In the genomic region with DNA sequence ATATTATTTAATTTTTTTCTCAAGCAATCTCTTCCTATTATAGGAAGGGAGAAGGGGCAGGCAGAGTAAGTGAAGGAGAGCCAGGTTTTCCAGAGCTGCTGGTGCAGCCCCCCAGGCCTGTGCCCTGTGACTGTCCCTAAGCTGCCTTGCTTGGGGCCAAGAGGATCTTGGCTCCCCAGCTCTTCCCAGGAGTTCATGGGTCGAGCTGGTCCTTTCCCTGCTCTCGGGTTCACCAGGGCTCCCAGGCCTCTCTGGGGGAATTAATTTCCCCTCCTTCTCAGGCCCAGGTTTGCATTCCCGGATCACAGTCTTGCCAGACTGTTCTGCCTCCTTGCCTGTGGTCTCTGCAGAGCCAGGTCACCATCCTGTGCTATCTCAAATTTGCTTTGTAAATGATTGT, we compare ENCODE assay signal across 22 cellular contexts. TPM values are rescaled to one million over a fixed set of nuclear protein-coding genes. Genes with fewer than 3 reads are reported as not detected.
DNase-seq lines count a peak whose midpoint lies in the region; ATAC-seq and TF ChIP-seq lines count a peak whose summit lies in the region.
"Had no signal": no experiment of that assay in that cellular context is flagged by ENCODE, and none has a peak within 500 bp of the region (broad histone marks: within the 10 kb centered on the region; RNA-seq: fewer than 3 reads in every experiment).

No MANE protein-coding gene starts in this region.

- H3K4me1 ChIP-seq in DOHH2 (ENCODE audit: control insufficient read depth, low read length): peaks cover 59% of the 10 kb centered on the region
- peaks cover 68% of the 10 kb centered on the region for H3K4me1 ChIP-seq in OCI-LY1 (ENCODE audit: insufficient read depth, low read length, severe bottlenecking)
- H3K4me1 ChIP-seq in sigmoid colon: no peaks in the 10 kb centered on the region
- H3K4me1 ChIP-seq: A549, BE2C, HAP-1 had no signal

- H3K79me2 ChIP-seq in DOHH2 (ENCODE audit: control insufficient read depth, low read length): no peaks in the 10 kb centered on the region
- no peaks in the 10 kb centered on the region for H3K79me2 ChIP-seq in OCI-LY1 (ENCODE audit: insufficient read depth, low read length)

- TF ChIP-seq EP300 in sigmoid colon (IDR thresholded peaks at IDR 0.05): no peak

- H3K36me3 Mint-ChIP-seq in nephron progenitor cell (ENCODE audit: low read depth): no peaks in the 10 kb centered on the region
- H3K36me3 Mint-ChIP-seq in stimulated activated naive B cell treated with anti-CD40 and anti-IgM and Interleukin-4, amounts not matched to agents 10 μg/mL and 1 μg/mL and 100 μg/mL, for 72 hours: no peaks in the 10 kb centered on the region
- H3K36me3 Mint-ChIP-seq: CD8-positive, alpha-beta memory T cell had no signal

- peak overlapping the region; percentile 61 for H3K27ac Mint-ChIP-seq in nephron progenitor cell
- H3K27ac Mint-ChIP-seq in stimulated activated naive B cell treated with anti-CD40 and anti-IgM and Interleukin-4, amounts not matched to agents 10 μg/mL and 1 μg/mL and 100 μg/mL, for 72 hours: peak overlapping the region; percentile 17
- H3K27ac Mint-ChIP-seq: CD4-positive, alpha-beta T cell; CD8-positive, alpha-beta memory T cell; HFFc6 had no signal

- no peak for ATAC-seq in stimulated activated naive B cell treated with anti-CD40 and anti-IgM and Interleukin-4, amounts not matched to agents 10 μg/mL and 1 μg/mL and 100 μg/mL, for 72 hours (replicated peaks)
- ATAC-seq: A549 had no signal

- intact Hi-C loops in sigmoid colon (cut with DNase I): no loop called here

- H3F3A ChIP-seq in DOHH2 (ENCODE audit: control insufficient read depth, insufficient read depth) (peaks cover 9% of the 10 kb centered on the region; the same call in 1 of the 2 replicates), OCI-LY1 (ENCODE audit: insufficient read depth, low read length) (no peaks in the 10 kb centered on the region)

- H3K9me2 ChIP-seq in DOHH2 (replicated peaks; ENCODE audit: control insufficient read depth, low read length): no peaks in the 10 kb centered on the region
- H3K9me2 ChIP-seq in OCI-LY1 (ENCODE audit: low read depth, low read length): no peaks in the 10 kb centered on the region

- H3K27me3 ChIP-seq in DOHH2 (ENCODE audit: control insufficient read depth, low read length) (no peaks in the 10 kb centered on the region), OCI-LY1 (ENCODE audit: insufficient read depth, low read length) (no peaks in the 10 kb centered on the region), sigmoid colon (no peaks in the 10 kb centered on the region)
- H3K27me3 ChIP-seq: BE2C had no signal

- H2AFZ ChIP-seq in OCI-LY1 (ENCODE audit: low read length): no peak overlapping the region

- TF ChIP-seq CTCF in DOHH2 (IDR thresholded peaks at IDR 0.05; ENCODE audit: low read depth, low read length, poor library complexity, severe bottlenecking) (no peak), OCI-LY1 (IDR thresholded peaks at IDR 0.05; ENCODE audit: low read length) (no peak), nephron progenitor cell (IDR thresholded peaks at IDR 0.05) (no peak), sigmoid colon (IDR thresholded peaks at IDR 0.05) (no peak)

- H3K27me3 Mint-ChIP-seq in nephron progenitor cell (ENCODE audit: low read depth, poor library complexity): peaks cover 3% of the 10 kb centered on the region
- H3K27me3 Mint-ChIP-seq in stimulated activated naive B cell treated with anti-CD40 and anti-IgM and Interleukin-4, amounts not matched to agents 10 μg/mL and 1 μg/mL and 100 μg/mL, for 72 hours: no peaks in the 10 kb centered on the region
- H3K27me3 Mint-ChIP-seq: CD4-positive, alpha-beta T cell had no signal

- H3K27ac ChIP-seq in DOHH2 (ENCODE audit: low read depth, low read length): no peak overlapping the region
- H3K27ac ChIP-seq in OCI-LY1 (ENCODE audit: low read depth, low read length, poor library complexity, severe bottlenecking): peak overlapping the region; percentile 14
- H3K27ac ChIP-seq in sigmoid colon: no peak overlapping the region
- H3K27ac ChIP-seq: A549 had no signal

- no peak overlapping the region for H3K9ac ChIP-seq in OCI-LY1 (ENCODE audit: low read length)
- H3K9ac ChIP-seq: BLaER1 treated with 17β-estradiol and CSF1 and Interleukin-3, amounts not matched to agents 10 nM and 100 nM had no signal

- WGBS in sigmoid colon, 2 donors: 80 to 92% methylated on average over 3 of the region's 3 CpGs

- H3K4me3 ChIP-seq in DOHH2 (ENCODE audit: low read length) (peak overlapping the region; percentile 12; the same call in 1 of the 2 replicates), OCI-LY1 (ENCODE audit: low read depth, low read length, poor library complexity, severe bottlenecking) (no peak overlapping the region), sigmoid colon (no peak overlapping the region)
- H3K4me3 ChIP-seq: A549; BLaER1 treated with 17β-estradiol and CSF1 and Interleukin-3, amounts not matched to agents 10 nM and 100 nM; HAP-1 had no signal

- H3K4me3 Mint-ChIP-seq in nephron progenitor cell: no peak overlapping the region
- no peak overlapping the region for H3K4me3 Mint-ChIP-seq in stimulated activated naive B cell treated with anti-CD40 and anti-IgM and Interleukin-4, amounts not matched to agents 10 μg/mL and 1 μg/mL and 100 μg/mL, for 72 hours
- H3K4me3 Mint-ChIP-seq: CD14-positive monocyte; CD4-positive, alpha-beta T cell; CD8-positive, alpha-beta memory T cell; HFFc6 had no signal

- DNase-seq in nephron progenitor cell (no peak), germinal center (ENCODE audit: low spot score) (no peak), sigmoid colon (no peak), SHP77 treated with DMSO at 0.1 percent for 48 hours (lab: John Stamatoyannopoulos, UW) (no peak)
- DNase-seq in stimulated activated naive B cell treated with anti-CD40 and anti-IgM and Interleukin-4, amounts not matched to agents 10 μg/mL and 1 μg/mL and 100 μg/mL, for 72 hours: no peak
- DNase-seq: 8988T; ACHN; AML-193; BE2C; CD4-positive, alpha-beta T cell; CD8-positive, alpha-beta memory T cell; DMS 273 treated with DMSO at 0.1 percent for 48 hours; DMS79; GF-D8; GOT3; HFFc6 had no signal

- H3K9me3 Mint-ChIP-seq in nephron progenitor cell: no peaks in the 10 kb centered on the region
- H3K9me3 Mint-ChIP-seq in stimulated activated naive B cell treated with anti-CD40 and anti-IgM and Interleukin-4, amounts not matched to agents 10 μg/mL and 1 μg/mL and 100 μg/mL, for 72 hours: no peaks in the 10 kb centered on the region
- H3K9me3 Mint-ChIP-seq: CD4-positive, alpha-beta T cell; CD8-positive, alpha-beta memory T cell; HFFc6 had no signal

- H4K20me1 ChIP-seq in DOHH2 (ENCODE audit: control insufficient read depth, insufficient read depth, low read depth, low read length): no peaks in the 10 kb centered on the region
- H4K20me1 ChIP-seq in OCI-LY1 (ENCODE audit: insufficient read depth, low read length): no peaks in the 10 kb centered on the region
- H4K20me1 ChIP-seq: BLaER1 treated with 17β-estradiol and CSF1 and Interleukin-3, amounts not matched to agents 10 nM and 100 nM had no signal

- H3K36me3 ChIP-seq in DOHH2 (ENCODE audit: control insufficient read depth, low read length): no peaks in the 10 kb centered on the region
- no peaks in the 10 kb centered on the region for H3K36me3 ChIP-seq in OCI-LY1 (ENCODE audit: insufficient read depth, low read length)
- H3K36me3 ChIP-seq in sigmoid colon: no peaks in the 10 kb centered on the region
- H3K36me3 ChIP-seq: BE2C; BLaER1 treated with 17β-estradiol and CSF1 and Interleukin-3, amounts not matched to agents 10 nM and 100 nM; HAP-1 had no signal

- H3K9me3 ChIP-seq in DOHH2 (ENCODE audit: control insufficient read depth, insufficient read depth, low read length) (no peaks in the 10 kb centered on the region), OCI-LY1 (ENCODE audit: low read length) (no peaks in the 10 kb centered on the region), sigmoid colon (no peaks in the 10 kb centered on the region)
- H3K9me3 ChIP-seq: A549; BE2C; BLaER1 treated with 17β-estradiol and CSF1 and Interleukin-3, amounts not matched to agents 10 nM and 100 nM; HAP-1 had no signal

- TF ChIP-seq POLR2A in sigmoid colon (IDR thresholded peaks at IDR 0.05): no peak

- H3K4me2 ChIP-seq in DOHH2 (ENCODE audit: low read length): peak overlapping the region; percentile 70
- no peak overlapping the region for H3K4me2 ChIP-seq in OCI-LY1 (ENCODE audit: low read length)
- H3K4me2 ChIP-seq: A549; BLaER1 treated with 17β-estradiol and CSF1 and Interleukin-3, amounts not matched to agents 10 nM and 100 nM had no signal

- H3K4me1 Mint-ChIP-seq in nephron progenitor cell: peaks cover 8% of the 10 kb centered on the region
- peaks cover 23 to 56% of the 10 kb centered on the region in 2 donors for H3K4me1 Mint-ChIP-seq in stimulated activated naive B cell treated with anti-CD40 and anti-IgM and Interleukin-4, amounts not matched to agents 10 μg/mL and 1 μg/mL and 100 μg/mL, for 72 hours

RNA-seq across cellular contexts. Expression of a gene that starts 12.7 kb away (rescaled TPM):
- total RNA-seq in sigmoid colon: 10 to 100 TPM; 20.6 to 37.5 (median 30.5) TPM
- polyA plus RNA-seq in sigmoid colon: 10 to 100 TPM in 1 of 3 donors, 1 to 10 TPM in 2; 4.8 to 24.3 (median 6.0) TPM
